ENCODE assay signal across 1 cellular context in the genomic region with DNA sequence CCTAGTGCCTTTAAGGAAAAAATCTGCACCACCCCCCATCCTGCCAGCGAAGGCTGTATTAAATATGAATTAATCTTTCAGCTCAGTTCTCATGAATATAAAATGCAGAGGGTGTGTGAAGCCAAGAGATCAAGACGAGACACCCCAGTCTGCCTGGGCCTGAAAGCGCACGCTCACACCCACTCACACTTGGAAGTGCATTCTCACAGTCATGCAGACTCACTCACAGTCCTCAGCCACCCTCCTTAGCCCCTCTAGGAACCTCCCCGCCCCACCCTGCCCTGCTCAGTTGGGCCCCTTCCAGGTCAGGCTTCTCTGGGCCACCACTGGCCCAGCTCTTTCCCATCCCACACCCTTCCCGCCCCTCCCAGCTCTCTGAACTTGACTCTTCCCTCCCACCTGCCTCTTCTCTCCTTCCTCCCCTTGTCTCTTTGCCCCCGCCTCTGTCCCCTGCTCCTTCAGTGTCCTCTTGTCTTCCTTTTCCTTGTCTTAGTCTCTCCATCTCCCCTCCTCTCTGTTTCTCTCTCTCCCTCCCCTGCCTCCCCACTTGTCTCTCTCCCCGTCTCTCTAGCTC.
TF ChIP-seq lines count a peak whose summit lies in the region.

No MANE protein-coding gene starts in this region.

TF ChIP-seq in HEK293, 187 proteins besides CTCF, POLR2A, EP300 and RAD21:
- TF ChIP-seq ZNF366 (tag by site-specific recombination; conservative IDR thresholded peaks at IDR 0.05) (peak; percentile 41; the same call in 1 of the 2 replicates), EGR2 (tag by site-specific recombination; IDR thresholded peaks at IDR 0.05; ENCODE audit: low read depth) (peak; percentile 84), MZF1 (tag by site-specific recombination; IDR thresholded peaks at IDR 0.05; ENCODE audit: borderline replicate concordance) (no peak), ZFHX2 (tag by site-specific recombination; conservative IDR thresholded peaks at IDR 0.05) (peak; percentile 73), KLF1 (tag by site-specific recombination; IDR thresholded peaks at IDR 0.05) (peak; percentile 81), ZNF354C (tag by site-specific recombination; IDR thresholded peaks at IDR 0.05; ENCODE audit: borderline replicate concordance, low read depth) (no peak)
- TF ChIP-seq, protein P1, sequence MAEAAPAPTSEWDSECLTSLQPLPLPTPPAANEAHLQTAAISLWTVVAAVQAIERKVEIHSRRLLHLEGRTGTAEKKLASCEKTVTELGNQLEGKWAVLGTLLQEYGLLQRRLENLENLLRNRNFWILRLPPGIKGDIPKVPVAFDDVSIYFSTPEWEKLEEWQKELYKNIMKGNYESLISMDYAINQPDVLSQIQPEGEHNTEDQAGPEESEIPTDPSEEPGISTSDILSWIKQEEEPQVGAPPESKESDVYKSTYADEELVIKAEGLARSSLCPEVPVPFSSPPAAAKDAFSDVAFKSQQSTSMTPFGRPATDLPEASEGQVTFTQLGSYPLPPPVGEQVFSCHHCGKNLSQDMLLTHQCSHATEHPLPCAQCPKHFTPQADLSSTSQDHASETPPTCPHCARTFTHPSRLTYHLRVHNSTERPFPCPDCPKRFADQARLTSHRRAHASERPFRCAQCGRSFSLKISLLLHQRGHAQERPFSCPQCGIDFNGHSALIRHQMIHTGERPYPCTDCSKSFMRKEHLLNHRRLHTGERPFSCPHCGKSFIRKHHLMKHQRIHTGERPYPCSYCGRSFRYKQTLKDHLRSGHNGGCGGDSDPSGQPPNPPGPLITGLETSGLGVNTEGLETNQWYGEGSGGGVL (tag by site-specific recombination; IDR thresholded peaks at IDR 0.05) = peak; percentile 63
TF ChIP-seq in HEK293: peak in this region for 5.
